ENCODE assay signal across 8 cellular contexts in genomic region chr19:29665215-29665825, GRCh38. TPM values are rescaled to one million over a fixed set of nuclear protein-coding genes. Genes with fewer than 3 reads are reported as not detected.
DNase-seq lines count a peak whose midpoint lies in the region; ATAC-seq and TF ChIP-seq lines count a peak whose summit lies in the region.

TSS of gene PLEKHF1 (plus strand) at chr19:29665461. CDS start at chr19:29673840, 8,379 bp downstream.

- TF ChIP-seq CTCF in glutamatergic neuron (IDR thresholded peaks at IDR 0.05; ENCODE audit: partially characterized antibody, unreplicated experiment) (no peak), osteocyte (IDR thresholded peaks at IDR 0.05) (no peak), thoracic aorta (IDR thresholded peaks at IDR 0.05) (no peak)

- peak; percentile 82 for DNase-seq in GDM1 (lab: John Stamatoyannopoulos, UW)
- DNase-seq in KG1 (lab: John Stamatoyannopoulos, UW) = peak; percentile 37
- peak; percentile 61 for DNase-seq in SKM-1 (lab: John Stamatoyannopoulos, UW; ENCODE audit: unreplicated experiment)
- peak; percentile 94 for DNase-seq in glutamatergic neuron
- DNase-seq in osteocyte (ENCODE audit: extremely low spot score, unreplicated experiment) = peak; percentile 95
- peak; percentile 38 for DNase-seq in thoracic aorta (ENCODE audit: low spot score)

- peaks cover 54 to 72% of the 10 kb centered on the region in 2 donors for H3K4me1 ChIP-seq in thoracic aorta (ENCODE audit: control insufficient read depth in 1 of 2, low read depth in 2 of 2)

- no peaks in the 10 kb centered on the region for H3K27me3 ChIP-seq in thoracic aorta (replicated peaks; ENCODE audit: insufficient read depth)

- peak; percentile 86 for ATAC-seq in GM21737 (IDR thresholded peaks at IDR 0.05; ENCODE audit: unreplicated experiment)
- ATAC-seq in thoracic aorta (ENCODE audit: insufficient number of reproducible peaks, low FRiP score, low read depth) = peak; percentile 73

- H3K27me3 Mint-ChIP-seq in activated naive CD4-positive, alpha-beta T cell treated with anti-CD3 and anti-CD28 coated beads, Interleukin-2, amount 50 U/mL, for 24 hours = no peaks in the 10 kb centered on the region
- H3K27me3 Mint-ChIP-seq in glutamatergic neuron (ENCODE audit: unreplicated experiment) = peaks cover 11% of the 10 kb centered on the region
- H3K27me3 Mint-ChIP-seq in osteocyte (ENCODE audit: unreplicated experiment) = no peaks in the 10 kb centered on the region

- H3K27ac ChIP-seq in thoracic aorta = peak within 1 kb of the TSS; percentile 95

- peak within 1 kb of the TSS; percentile 84 for H3K27ac Mint-ChIP-seq in activated naive CD4-positive, alpha-beta T cell treated with anti-CD3 and anti-CD28 coated beads, Interleukin-2, amount 50 U/mL, for 24 hours
- no peak within 1 kb of the TSS for H3K27ac Mint-ChIP-seq in glutamatergic neuron (ENCODE audit: unreplicated experiment)
- H3K27ac Mint-ChIP-seq in osteocyte (ENCODE audit: unreplicated experiment) = peak within 1 kb of the TSS; percentile 99

- no peaks in the 10 kb centered on the region for H3K9me3 Mint-ChIP-seq in activated naive CD4-positive, alpha-beta T cell treated with anti-CD3 and anti-CD28 coated beads, Interleukin-2, amount 50 U/mL, for 24 hours
- H3K9me3 Mint-ChIP-seq in glutamatergic neuron (ENCODE audit: unreplicated experiment) (no peaks in the 10 kb centered on the region), osteocyte (ENCODE audit: unreplicated experiment) (no peaks in the 10 kb centered on the region)

- peak within 1 kb of the TSS; percentile 94 for H3K4me3 ChIP-seq in thoracic aorta

- peaks cover 72% of the 10 kb centered on the region for H3K4me1 Mint-ChIP-seq in activated naive CD4-positive, alpha-beta T cell treated with anti-CD3 and anti-CD28 coated beads, Interleukin-2, amount 50 U/mL, for 24 hours
- H3K4me1 Mint-ChIP-seq in glutamatergic neuron (ENCODE audit: low read depth, unreplicated experiment) (no peaks in the 10 kb centered on the region), osteocyte (ENCODE audit: unreplicated experiment) (peaks cover 78% of the 10 kb centered on the region)

- peak within 1 kb of the TSS; percentile 91 for H3K4me3 Mint-ChIP-seq in activated naive CD4-positive, alpha-beta T cell treated with anti-CD3 and anti-CD28 coated beads, Interleukin-2, amount 50 U/mL, for 24 hours
- H3K4me3 Mint-ChIP-seq in glutamatergic neuron (ENCODE audit: unreplicated experiment) (peak within 1 kb of the TSS; percentile 74), osteocyte (ENCODE audit: unreplicated experiment) (peak within 1 kb of the TSS; percentile 89)

- H3K9me3 ChIP-seq in thoracic aorta = no peaks in the 10 kb centered on the region

- H3K36me3 ChIP-seq in thoracic aorta = no peaks in the 10 kb centered on the region

- peaks cover 3% of the 10 kb centered on the region for H3K36me3 Mint-ChIP-seq in activated naive CD4-positive, alpha-beta T cell treated with anti-CD3 and anti-CD28 coated beads, Interleukin-2, amount 50 U/mL, for 24 hours
- H3K36me3 Mint-ChIP-seq in glutamatergic neuron (ENCODE audit: unreplicated experiment) (no peaks in the 10 kb centered on the region), osteocyte (ENCODE audit: unreplicated experiment) (peaks cover 10% of the 10 kb centered on the region)

RNA-seq across cellular contexts. Expression of gene PLEKHF1, which starts in this region (rescaled TPM):
- total RNA-seq in glutamatergic neuron (ENCODE audit: unreplicated experiment) = 0.96 TPM
- 27.3 and 36.1 TPM in 2 replicates for total RNA-seq in osteocyte
- 10 to 100 TPM; 21.4 to 56.2 TPM for total RNA-seq in thoracic aorta

Comparison
In these comparisons a context has a peak if more than half of its experiments do, and no peak if none do; other contexts are left out.
1. Peak in every context shown above with its lines: DNase-seq, ATAC-seq, H3K4me3 ChIP-seq and H3K27ac ChIP-seq.
2. RNA of gene PLEKHF1 (total RNA-seq): 21.4 to 56.2 TPM in thoracic aorta and 27.3 to 36.1 TPM in osteocyte; 0.96 TPM in glutamatergic neuron (single experiment); every median in the first group is over 10 times any median in the second.
3. Peak in DNase-seq in glutamatergic neuron; RNA of the gene not detected or under 1 TPM.
4. DNase-seq: peak in every context shown above with its lines; median percentile 95 in osteocyte; 94 in glutamatergic neuron; 82 in GDM1; 61 in SKM-1; 38 in thoracic aorta; 37 in KG1.